9 cellular contexts compared by ENCODE assay signal in genomic region chr7:27901028-27901760, GRCh38.
DNase-seq lines count a peak whose midpoint lies in the region; ATAC-seq, FAIRE-seq and TF ChIP-seq lines count a peak whose summit lies in the region.
"Had no signal": no experiment of that assay in that cellular context is flagged by ENCODE, and none has a peak within 500 bp of the region (broad histone marks: within the 10 kb centered on the region; RNA-seq: fewer than 3 reads in every experiment).

No MANE protein-coding gene starts in this region.

- FAIRE-seq in A204.1 (lab: Jason Lieb, UNC), result peak; percentile 99
- peak; percentile 93 for FAIRE-seq in GM18507 (lab: Jason Lieb, UNC)
- no peak for FAIRE-seq in small intestine (lab: Jason Lieb, UNC)
- FAIRE-seq: H1 had no signal

- no peak overlapping the region for H3K4me3 ChIP-seq in small intestine (ENCODE audit: low read depth in 1 of 2, low read length in 2 of 2)

- H3K36me3 ChIP-seq in small intestine (ENCODE audit: control insufficient read depth in 2 of 2, insufficient read depth in 2 of 2, low read length in 2 of 2), result no peaks in the 10 kb centered on the region

- H3K27ac ChIP-seq in epithelial cell of prostate (peak overlapping the region; percentile 57), small intestine (ENCODE audit: low read depth in 1 of 2, low read length in 1 of 2) (peak overlapping the region; percentile 45 to 88), RWPE1 (no peak overlapping the region)

- peaks cover 6 to 8% of the 10 kb centered on the region in 2 donors for H3K4me1 ChIP-seq in small intestine (ENCODE audit: control insufficient read depth in 2 of 2, insufficient read depth in 1 of 2, low read depth in 1 of 2, low read length in 1 of 2)

- no peak for TF ChIP-seq CTCF in RWPE1 (conservative IDR thresholded peaks at IDR 0.05; ENCODE audit: low read depth)

- peak; percentile 42 for DNase-seq in GM18507 (ENCODE audit: extremely low spot score, insufficient read length, low read depth)
- peak; percentile 63 for DNase-seq in RPMI7951 (ENCODE audit: low read depth)
- no peak for DNase-seq in epithelial cell of prostate (ENCODE audit: low read depth, low spot score)
- DNase-seq in small intestine, result peak; percentile 53
- DNase-seq in HT-29 (ENCODE audit: low spot score), result no peak
- no peak for DNase-seq in RWPE1 (ENCODE audit: low spot score)

- CTCF ChIA-PET in RWPE1 (lab: Yijun Ruan, JAX), result interaction anchor here (0.6 kb wide), 1 partner anchor 11 kb away, joined by 3 read pairs; no protein-coding TSS in a partner anchor

- POLR2A ChIA-PET in RWPE1 (lab: Yijun Ruan, JAX; ENCODE audit: low non-redundant PET), result no interaction called here

- 27 to 37% (median 36%) methylated on average over 5 of the region's 5 CpGs for WGBS in small intestine, 3 donors

- H3K27me3 ChIP-seq in small intestine (ENCODE audit: control insufficient read depth in 2 of 2, insufficient read depth in 2 of 2, low read length in 2 of 2), result no peaks in the 10 kb centered on the region

- ATAC-seq in HG02973 (IDR thresholded peaks at IDR 0.05; ENCODE audit: unreplicated experiment), result peak; percentile 87

- no peaks in the 10 kb centered on the region for H3K9me3 ChIP-seq in small intestine (ENCODE audit: control insufficient read depth, low read depth)

Comparison
In these comparisons a context has a peak if more than half of its experiments do, and no peak if none do; other contexts are left out.
1. DNase-seq: peak in GM18507 (single experiment), RPMI7951 (single experiment) and small intestine (single experiment); none in epithelial cell of prostate (single experiment), HT-29 (single experiment) and RWPE1 (single experiment).